23 cellular contexts compared by ENCODE assay signal in genomic region chr22:27534720-27535125, GRCh38.
DNase-seq lines count a peak whose midpoint lies in the region; ATAC-seq, FAIRE-seq and TF ChIP-seq lines count a peak whose summit lies in the region.
"Had no signal": no experiment of that assay in that cellular context is flagged by ENCODE, and none has a peak within 500 bp of the region (broad histone marks: within the 10 kb centered on the region; RNA-seq: fewer than 3 reads in every experiment).

No MANE protein-coding gene starts in this region.

- no peaks in the 10 kb centered on the region for H3K4me1 Mint-ChIP-seq in T-helper 2 cell treated with Interferon-gamma antibody and Interleukin-4, amounts not matched to agents 5 μg/mL and 100 μg/mL, for 36 hours (ENCODE audit: low read depth)
- H3K4me1 Mint-ChIP-seq: central memory CD8-positive, alpha-beta T cell; naive B cell had no signal

- POLR2A ChIA-PET in A549 (lab: Yijun Ruan, JAX) = no interaction called here

- TF ChIP-seq EP300 in A549 (IDR thresholded peaks at IDR 0.05) = no peak

- no peak for TF ChIP-seq POLR2A in A549 (IDR thresholded peaks at IDR 0.05; ENCODE audit: low read length)

- FAIRE-seq in A549 (lab: Jason Lieb, UNC) = no peak
- FAIRE-seq: H1 had no signal

- H3K4me2 ChIP-seq in A549 = no peak overlapping the region
- peak overlapping the region; percentile 9 for H3K4me2 ChIP-seq in GM23248 (ENCODE audit: unreplicated experiment)

- no peaks in the 10 kb centered on the region for H4K20me1 ChIP-seq in GM23248 (ENCODE audit: insufficient read depth)

- intact Hi-C loops in left lung (cut with DNase I) = no loop called here

- no peak; a peak in 1 of 6 replicates for ATAC-seq in A549
- ATAC-seq in left lung = peak; percentile 33
- no peak for ATAC-seq in GM19455 (IDR thresholded peaks at IDR 0.05; ENCODE audit: unreplicated experiment)
- ATAC-seq: left colon, upper lobe of right lung had no signal

- H3K27ac ChIP-seq in A549 (peak overlapping the region in 1 of 2 experiments; percentile 46; a peak in 2 of 6 replicates), GM23248 (peak overlapping the region; percentile 49), brain microvascular endothelial cell (no peak overlapping the region), left lung (no peak overlapping the region)
- H3K27ac ChIP-seq: RWPE1, upper lobe of right lung had no signal

- H3F3A ChIP-seq in GM23248 (ENCODE audit: insufficient read depth) = peaks cover 17% of the 10 kb centered on the region

- H3K9me2 ChIP-seq in GM23248 (ENCODE audit: insufficient read depth) = no peaks in the 10 kb centered on the region

- peaks cover 13% of the 10 kb centered on the region; the same call in 2 of the 3 replicates for H3K4me1 ChIP-seq in A549
- H3K4me1 ChIP-seq in GM23248 (ENCODE audit: insufficient read depth) = peaks cover 19% of the 10 kb centered on the region
- peaks cover 0 to 3% of the 10 kb centered on the region in 2 donors for H3K4me1 ChIP-seq in left lung

- no peaks in the 10 kb centered on the region for H3K79me2 ChIP-seq in GM23248 (ENCODE audit: insufficient read depth)

- TF ChIP-seq RAD21 in A549 (conservative IDR thresholded peaks at IDR 0.05 in 1 of 2, IDR thresholded peaks at IDR 0.05 in 1 of 2) = no peak

- H3K9me3 ChIP-seq in A549 (no peaks in the 10 kb centered on the region), GM23248 (ENCODE audit: low read depth) (no peaks in the 10 kb centered on the region), left lung (no peaks in the 10 kb centered on the region)
- H3K9me3 ChIP-seq: upper lobe of right lung had no signal

- no peaks in the 10 kb centered on the region; the same call in 1 of the 2 replicates for H3K27me3 ChIP-seq in GM23248 (replicated peaks; ENCODE audit: insufficient read depth)
- no peaks in the 10 kb centered on the region for H3K27me3 ChIP-seq in brain microvascular endothelial cell (replicated peaks)
- peaks cover 0 to 14% of the 10 kb centered on the region in 2 donors for H3K27me3 ChIP-seq in left lung

- DNase-seq in A549 (ENCODE audit: low read depth in 1 of 2, low spot score in 1 of 2) (peak in 1 of 2 experiments; percentile 13), GM23248 (peak; percentile 96), brain microvascular endothelial cell (peak; percentile 67), left lung (no peak), G401 (ENCODE audit: low spot score) (no peak), NCI-H526 (lab: John Stamatoyannopoulos, UW) (no peak)
- no peak for DNase-seq in T-helper 2 cell treated with Interferon-gamma antibody and Interleukin-4, amounts not matched to agents 5 μg/mL and 100 μg/mL, for 36 hours (ENCODE audit: low spot score)
- DNase-seq: ACHN; activated CD4-positive, CD25-positive, alpha-beta regulatory T cell treated with anti-CD3 and anti-CD28 coated beads, Interleukin-2, amount 50 U/mL, for 72 hours; activated naive CD4-positive, alpha-beta T cell; Calu3; Karpas-422; left colon; naive B cell; NCI-H187; NCI-H748 treated with DMSO at 0.1 percent for 48 hours; stimulated activated CD4-positive, alpha-beta T cell treated with anti-CD3 and anti-CD28 coated beads, Interleukin-4, amount 100 ng/mL, for 24 hours; T-helper 1 cell; upper lobe of right lung had no signal

- H3K36me3 ChIP-seq in GM23248 (ENCODE audit: low read depth) (no peaks in the 10 kb centered on the region), brain microvascular endothelial cell (replicated peaks) (no peaks in the 10 kb centered on the region), left lung (no peaks in the 10 kb centered on the region)
- H3K36me3 ChIP-seq: upper lobe of right lung had no signal

- no peak overlapping the region for H3K27ac Mint-ChIP-seq in T-helper 2 cell treated with Interferon-gamma antibody and Interleukin-4, amounts not matched to agents 5 μg/mL and 100 μg/mL, for 36 hours
- H3K27ac Mint-ChIP-seq: naive B cell had no signal

- 46% methylated on average over 7 of the region's 7 CpGs for WGBS in A549 (ENCODE audit: missing lambda C conversion rate)
- 5 to 11% methylated on average over 7 of the region's 7 CpGs for WGBS in GM23248 (ENCODE audit: low coverage in 1 of 2, low lambda C conversion rate in 2 of 2, missing lambda C conversion rate in 2 of 2), 2 experiments

- H3K27me3 Mint-ChIP-seq in T-helper 2 cell treated with Interferon-gamma antibody and Interleukin-4, amounts not matched to agents 5 μg/mL and 100 μg/mL, for 36 hours (ENCODE audit: low read depth) = no peaks in the 10 kb centered on the region

- CTCF ChIA-PET in A549 (lab: Yijun Ruan, JAX) = no interaction called here

- in situ Hi-C loops in GM23248 (cut with MboI) (no loop called here), brain microvascular endothelial cell (cut with HindIII; ENCODE audit: low pct_ligation_motif_present, low sequenced_read_pairs) (no loop called here), G401 (cut with HindIII; ENCODE audit: low sequenced_read_pairs) (no loop called here)

- H3K9ac ChIP-seq in GM23248 = peak overlapping the region; percentile 10; the same call in 1 of the 2 replicates

- H3K36me3 Mint-ChIP-seq in T-helper 2 cell treated with Interferon-gamma antibody and Interleukin-4, amounts not matched to agents 5 μg/mL and 100 μg/mL, for 36 hours (ENCODE audit: low read depth) = no peaks in the 10 kb centered on the region
- H3K36me3 Mint-ChIP-seq: naive B cell had no signal

- no peaks in the 10 kb centered on the region for H3K9me3 Mint-ChIP-seq in T-helper 2 cell treated with Interferon-gamma antibody and Interleukin-4, amounts not matched to agents 5 μg/mL and 100 μg/mL, for 36 hours
- H3K9me3 Mint-ChIP-seq: central memory CD8-positive, alpha-beta T cell had no signal

- H3K4me3 ChIP-seq in A549 (no peak overlapping the region), GM23248 (no peak overlapping the region), brain microvascular endothelial cell (ENCODE audit: low read depth, low read length) (no peak overlapping the region), left lung (no peak overlapping the region)
- H3K4me3 ChIP-seq: upper lobe of right lung had no signal

- H3K4me3 Mint-ChIP-seq in T-helper 2 cell treated with Interferon-gamma antibody and Interleukin-4, amounts not matched to agents 5 μg/mL and 100 μg/mL, for 36 hours = no peak overlapping the region
- H3K4me3 Mint-ChIP-seq: central memory CD8-positive, alpha-beta T cell; naive B cell had no signal

- H2AFZ ChIP-seq in GM23248 = no peak overlapping the region

- TF ChIP-seq CTCF in A549 (IDR thresholded peaks at IDR 0.05) (no peak), brain microvascular endothelial cell (IDR thresholded peaks at IDR 0.05; ENCODE audit: low read depth, low read length, missing control alignments) (no peak), left lung (IDR thresholded peaks at IDR 0.05) (no peak)

TF ChIP-seq in A549, 52 proteins besides CTCF, POLR2A, EP300 and RAD21:
- peak; percentile 89 for TF ChIP-seq MAFK (IDR thresholded peaks at IDR 0.05; ENCODE audit: partially characterized antibody)
- no peak for TF ChIP-seq SREBF2 (IDR thresholded peaks at IDR 0.05)

Comparison
In these comparisons a context has a peak if more than half of its experiments do, and no peak if none do; other contexts are left out.
1. DNase-seq: peak in GM23248 (single experiment) and brain microvascular endothelial cell (single experiment); none in left lung (0 of 2), G401 (single experiment), T-helper 2 cell treated with Interferon-gamma antibody and Interleukin-4, amounts not matched to agents 5 μg/mL and 100 μg/mL, for 36 hours (single experiment) and NCI-H526 (0 of 2).